Comparison of ENCODE assay signal across 2 cellular contexts in the genomic region with DNA sequence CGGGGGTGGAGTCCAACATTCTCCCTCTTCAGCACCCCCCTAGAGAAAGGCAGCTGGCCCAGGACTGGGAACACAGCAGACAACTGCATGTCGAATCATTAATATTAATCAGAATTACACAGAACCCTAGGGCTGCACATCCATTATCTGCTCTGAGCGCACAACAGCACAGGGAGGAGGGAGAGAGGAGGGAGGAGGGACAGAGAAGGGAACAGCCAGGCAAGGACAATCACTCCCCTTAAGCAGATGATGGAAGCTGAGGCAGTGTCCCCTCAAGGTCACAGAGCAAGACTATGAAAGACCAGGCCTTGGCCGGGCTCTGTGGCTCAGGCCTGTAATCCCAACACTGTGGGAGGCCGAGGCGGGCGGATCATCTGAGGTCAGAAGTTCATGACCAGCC.
TF ChIP-seq lines count a peak whose summit lies in the region.

No MANE protein-coding gene starts in this region.

TF ChIP-seq in SK-N-SH, 30 proteins besides CTCF, POLR2A, EP300 and RAD21:
- TF ChIP-seq POLR2AphosphoS5 (IDR thresholded peaks at IDR 0.05; ENCODE audit: low read depth, low read length) (no peak), YY1 (IDR thresholded peaks at IDR 0.05; ENCODE audit: low read depth) (no peak)
- TF ChIP-seq, protein P1, sequence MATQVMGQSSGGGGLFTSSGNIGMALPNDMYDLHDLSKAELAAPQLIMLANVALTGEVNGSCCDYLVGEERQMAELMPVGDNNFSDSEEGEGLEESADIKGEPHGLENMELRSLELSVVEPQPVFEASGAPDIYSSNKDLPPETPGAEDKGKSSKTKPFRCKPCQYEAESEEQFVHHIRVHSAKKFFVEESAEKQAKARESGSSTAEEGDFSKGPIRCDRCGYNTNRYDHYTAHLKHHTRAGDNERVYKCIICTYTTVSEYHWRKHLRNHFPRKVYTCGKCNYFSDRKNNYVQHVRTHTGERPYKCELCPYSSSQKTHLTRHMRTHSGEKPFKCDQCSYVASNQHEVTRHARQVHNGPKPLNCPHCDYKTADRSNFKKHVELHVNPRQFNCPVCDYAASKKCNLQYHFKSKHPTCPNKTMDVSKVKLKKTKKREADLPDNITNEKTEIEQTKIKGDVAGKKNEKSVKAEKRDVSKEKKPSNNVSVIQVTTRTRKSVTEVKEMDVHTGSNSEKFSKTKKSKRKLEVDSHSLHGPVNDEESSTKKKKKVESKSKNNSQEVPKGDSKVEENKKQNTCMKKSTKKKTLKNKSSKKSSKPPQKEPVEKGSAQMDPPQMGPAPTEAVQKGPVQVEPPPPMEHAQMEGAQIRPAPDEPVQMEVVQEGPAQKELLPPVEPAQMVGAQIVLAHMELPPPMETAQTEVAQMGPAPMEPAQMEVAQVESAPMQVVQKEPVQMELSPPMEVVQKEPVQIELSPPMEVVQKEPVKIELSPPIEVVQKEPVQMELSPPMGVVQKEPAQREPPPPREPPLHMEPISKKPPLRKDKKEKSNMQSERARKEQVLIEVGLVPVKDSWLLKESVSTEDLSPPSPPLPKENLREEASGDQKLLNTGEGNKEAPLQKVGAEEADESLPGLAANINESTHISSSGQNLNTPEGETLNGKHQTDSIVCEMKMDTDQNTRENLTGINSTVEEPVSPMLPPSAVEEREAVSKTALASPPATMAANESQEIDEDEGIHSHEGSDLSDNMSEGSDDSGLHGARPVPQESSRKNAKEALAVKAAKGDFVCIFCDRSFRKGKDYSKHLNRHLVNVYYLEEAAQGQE (IDR thresholded peaks at IDR 0.05; ENCODE audit: low read depth, low read length): no peak

TF ChIP-seq in SK-N-SH treated with all-trans-retinoic acid at 6 μM for 48 hours, 23 proteins besides CTCF, POLR2A, EP300 and RAD21:
- no peak for TF ChIP-seq GLIS3 (CRISPR knock-in tag; IDR thresholded peaks at IDR 0.05)
- TF ChIP-seq SNAI2 (CRISPR knock-in tag; IDR thresholded peaks at IDR 0.05): no peak
- TF ChIP-seq ARNTL (CRISPR knock-in tag; IDR thresholded peaks at IDR 0.05; ENCODE audit: borderline replicate concordance, low read depth): no peak
- TF ChIP-seq, protein P2, sequence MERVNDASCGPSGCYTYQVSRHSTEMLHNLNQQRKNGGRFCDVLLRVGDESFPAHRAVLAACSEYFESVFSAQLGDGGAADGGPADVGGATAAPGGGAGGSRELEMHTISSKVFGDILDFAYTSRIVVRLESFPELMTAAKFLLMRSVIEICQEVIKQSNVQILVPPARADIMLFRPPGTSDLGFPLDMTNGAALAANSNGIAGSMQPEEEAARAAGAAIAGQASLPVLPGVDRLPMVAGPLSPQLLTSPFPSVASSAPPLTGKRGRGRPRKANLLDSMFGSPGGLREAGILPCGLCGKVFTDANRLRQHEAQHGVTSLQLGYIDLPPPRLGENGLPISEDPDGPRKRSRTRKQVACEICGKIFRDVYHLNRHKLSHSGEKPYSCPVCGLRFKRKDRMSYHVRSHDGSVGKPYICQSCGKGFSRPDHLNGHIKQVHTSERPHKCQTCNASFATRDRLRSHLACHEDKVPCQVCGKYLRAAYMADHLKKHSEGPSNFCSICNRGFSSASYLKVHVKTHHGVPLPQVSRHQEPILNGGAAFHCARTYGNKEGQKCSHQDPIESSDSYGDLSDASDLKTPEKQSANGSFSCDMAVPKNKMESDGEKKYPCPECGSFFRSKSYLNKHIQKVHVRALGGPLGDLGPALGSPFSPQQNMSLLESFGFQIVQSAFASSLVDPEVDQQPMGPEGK (CRISPR knock-in tag; IDR thresholded peaks at IDR 0.05; ENCODE audit: borderline replicate concordance): no peak
- TF ChIP-seq ZNF70 (CRISPR knock-in tag; IDR thresholded peaks at IDR 0.05): no peak
- no peak for TF ChIP-seq CSDC2 (CRISPR knock-in tag; IDR thresholded peaks at IDR 0.05)
- TF ChIP-seq BACH2 (CRISPR knock-in tag; IDR thresholded peaks at IDR 0.05; ENCODE audit: borderline replicate concordance): no peak
- TF ChIP-seq ZNF565 (CRISPR knock-in tag; conservative IDR thresholded peaks at IDR 0.05; ENCODE audit: low read depth): no peak
- no peak for TF ChIP-seq ZFP3 (CRISPR knock-in tag; IDR thresholded peaks at IDR 0.05)
- TF ChIP-seq, protein P3, sequence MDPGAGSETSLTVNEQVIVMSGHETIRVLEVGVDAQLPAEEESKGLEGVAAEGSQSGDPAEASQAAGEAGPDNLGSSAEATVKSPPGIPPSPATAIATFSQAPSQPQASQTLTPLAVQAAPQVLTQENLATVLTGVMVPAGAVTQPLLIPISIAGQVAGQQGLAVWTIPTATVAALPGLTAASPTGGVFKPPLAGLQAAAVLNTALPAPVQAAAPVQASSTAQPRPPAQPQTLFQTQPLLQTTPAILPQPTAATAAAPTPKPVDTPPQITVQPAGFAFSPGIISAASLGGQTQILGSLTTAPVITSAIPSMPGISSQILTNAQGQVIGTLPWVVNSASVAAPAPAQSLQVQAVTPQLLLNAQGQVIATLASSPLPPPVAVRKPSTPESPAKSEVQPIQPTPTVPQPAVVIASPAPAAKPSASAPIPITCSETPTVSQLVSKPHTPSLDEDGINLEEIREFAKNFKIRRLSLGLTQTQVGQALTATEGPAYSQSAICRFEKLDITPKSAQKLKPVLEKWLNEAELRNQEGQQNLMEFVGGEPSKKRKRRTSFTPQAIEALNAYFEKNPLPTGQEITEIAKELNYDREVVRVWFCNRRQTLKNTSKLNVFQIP (CRISPR knock-in tag; IDR thresholded peaks at IDR 0.05; ENCODE audit: borderline replicate concordance, low read depth): no peak
- no peak for TF ChIP-seq OSR1 (CRISPR knock-in tag; IDR thresholded peaks at IDR 0.05)
- TF ChIP-seq, protein P4, sequence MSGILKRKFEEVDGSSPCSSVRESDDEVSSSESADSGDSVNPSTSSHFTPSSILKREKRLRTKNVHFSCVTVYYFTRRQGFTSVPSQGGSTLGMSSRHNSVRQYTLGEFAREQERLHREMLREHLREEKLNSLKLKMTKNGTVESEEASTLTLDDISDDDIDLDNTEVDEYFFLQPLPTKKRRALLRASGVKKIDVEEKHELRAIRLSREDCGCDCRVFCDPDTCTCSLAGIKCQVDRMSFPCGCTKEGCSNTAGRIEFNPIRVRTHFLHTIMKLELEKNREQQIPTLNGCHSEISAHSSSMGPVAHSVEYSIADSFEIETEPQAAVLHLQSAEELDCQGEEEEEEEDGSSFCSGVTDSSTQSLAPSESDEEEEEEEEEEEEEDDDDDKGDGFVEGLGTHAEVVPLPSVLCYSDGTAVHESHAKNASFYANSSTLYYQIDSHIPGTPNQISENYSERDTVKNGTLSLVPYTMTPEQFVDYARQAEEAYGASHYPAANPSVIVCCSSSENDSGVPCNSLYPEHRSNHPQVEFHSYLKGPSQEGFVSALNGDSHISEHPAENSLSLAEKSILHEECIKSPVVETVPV (CRISPR knock-in tag; IDR thresholded peaks at IDR 0.05): no peak
- no peak for TF ChIP-seq TCF4 (CRISPR knock-in tag; IDR thresholded peaks at IDR 0.05; ENCODE audit: borderline replicate concordance)
- no peak for TF ChIP-seq TOX (CRISPR knock-in tag; IDR thresholded peaks at IDR 0.05; ENCODE audit: borderline replicate concordance)
- TF ChIP-seq, protein P5, sequence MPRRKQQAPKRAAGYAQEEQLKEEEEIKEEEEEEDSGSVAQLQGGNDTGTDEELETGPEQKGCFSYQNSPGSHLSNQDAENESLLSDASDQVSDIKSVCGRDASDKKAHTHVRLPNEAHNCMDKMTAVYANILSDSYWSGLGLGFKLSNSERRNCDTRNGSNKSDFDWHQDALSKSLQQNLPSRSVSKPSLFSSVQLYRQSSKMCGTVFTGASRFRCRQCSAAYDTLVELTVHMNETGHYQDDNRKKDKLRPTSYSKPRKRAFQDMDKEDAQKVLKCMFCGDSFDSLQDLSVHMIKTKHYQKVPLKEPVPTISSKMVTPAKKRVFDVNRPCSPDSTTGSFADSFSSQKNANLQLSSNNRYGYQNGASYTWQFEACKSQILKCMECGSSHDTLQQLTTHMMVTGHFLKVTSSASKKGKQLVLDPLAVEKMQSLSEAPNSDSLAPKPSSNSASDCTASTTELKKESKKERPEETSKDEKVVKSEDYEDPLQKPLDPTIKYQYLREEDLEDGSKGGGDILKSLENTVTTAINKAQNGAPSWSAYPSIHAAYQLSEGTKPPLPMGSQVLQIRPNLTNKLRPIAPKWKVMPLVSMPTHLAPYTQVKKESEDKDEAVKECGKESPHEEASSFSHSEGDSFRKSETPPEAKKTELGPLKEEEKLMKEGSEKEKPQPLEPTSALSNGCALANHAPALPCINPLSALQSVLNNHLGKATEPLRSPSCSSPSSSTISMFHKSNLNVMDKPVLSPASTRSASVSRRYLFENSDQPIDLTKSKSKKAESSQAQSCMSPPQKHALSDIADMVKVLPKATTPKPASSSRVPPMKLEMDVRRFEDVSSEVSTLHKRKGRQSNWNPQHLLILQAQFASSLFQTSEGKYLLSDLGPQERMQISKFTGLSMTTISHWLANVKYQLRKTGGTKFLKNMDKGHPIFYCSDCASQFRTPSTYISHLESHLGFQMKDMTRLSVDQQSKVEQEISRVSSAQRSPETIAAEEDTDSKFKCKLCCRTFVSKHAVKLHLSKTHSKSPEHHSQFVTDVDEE (CRISPR knock-in tag; IDR thresholded peaks at IDR 0.05): no peak
